In genomic region chr12:47946413-47947107, GRCh38 we compare ENCODE assay signal across 15 cellular contexts. TPM values are rescaled to one million over a fixed set of nuclear protein-coding genes. Genes with fewer than 3 reads are reported as not detected.
DNase-seq lines count a peak whose midpoint lies in the region; ATAC-seq and TF ChIP-seq lines count a peak whose summit lies in the region.
"Had no signal": no experiment of that assay in that cellular context is flagged by ENCODE, and none has a peak within 500 bp of the region (broad histone marks: within the 10 kb centered on the region; RNA-seq: fewer than 3 reads in every experiment).

No MANE protein-coding gene starts in this region.

- peaks cover 14% of the 10 kb centered on the region; the same call in 1 of the 2 replicates for H3K4me1 ChIP-seq in SJCRH30

- H3K4me3 ChIP-seq in SJCRH30: peak overlapping the region; percentile 17; the same call in 1 of the 2 replicates
- H3K4me3 ChIP-seq: coronary artery had no signal

- H3K4me1 Mint-ChIP-seq in activated T-cell treated with anti-CD3 and anti-CD28 coated beads, Interleukin-2, amount 50 U/mL, for 24 hours (ENCODE audit: low read depth): peaks cover 3% of the 10 kb centered on the region

- no peak for TF ChIP-seq POLR2A in GM18505 (IDR thresholded peaks at IDR 0.05; ENCODE audit: borderline replicate concordance, extremely low read depth, insufficient read depth, insufficient read length)

- no peaks in the 10 kb centered on the region for H3K36me3 Mint-ChIP-seq in activated T-cell treated with anti-CD3 and anti-CD28 coated beads, Interleukin-2, amount 50 U/mL, for 24 hours (ENCODE audit: low read depth)
- H3K36me3 Mint-ChIP-seq: natural killer cell, type B pancreatic cell had no signal

- no peak overlapping the region for H3K27ac ChIP-seq in SJCRH30
- H3K27ac ChIP-seq: coronary artery had no signal

- no peaks in the 10 kb centered on the region for H3K36me3 ChIP-seq in SJCRH30

- DNase-seq in activated T-cell treated with anti-CD3 and anti-CD28 coated beads, Interleukin-2, amount 50 U/mL, for 24 hours: no peak
- DNase-seq in activated T-cell treated with anti-CD3 and anti-CD28 coated beads, Interleukin-2, amount 50 U/mL, for 1 hour: no peak
- DNase-seq in SJCRH30: peak in 1 of 2 experiments; percentile 33
- DNase-seq in glomerular visceral epithelial cell (ENCODE audit: extremely low spot score): peak; percentile 20
- peak; percentile 23 for DNase-seq in stromal cell of bone marrow (ENCODE audit: low read depth)
- DNase-seq in NCI-H510A (lab: John Stamatoyannopoulos, UW): no peak
- DNase-seq: activated T-cell treated with anti-CD3 and anti-CD28 coated beads, Interleukin-2, amount 50 U/mL, for 4 hours; hippocampal formation; natural killer cell; NCI-H446 treated with DMSO at 0.1 percent for 48 hours; stimulated activated CD4-positive, alpha-beta T cell treated with anti-CD3 and anti-CD28 coated beads, Interleukin-4, amount 100 ng/mL, for 1 hour had no signal

- H3K27me3 ChIP-seq in SJCRH30: peaks cover 11% of the 10 kb centered on the region; the same call in 1 of the 2 replicates

- no peaks in the 10 kb centered on the region for H3K9me3 ChIP-seq in SJCRH30 (replicated peaks)

- peaks cover 19% of the 10 kb centered on the region for H3K27me3 Mint-ChIP-seq in activated T-cell treated with anti-CD3 and anti-CD28 coated beads, Interleukin-2, amount 50 U/mL, for 24 hours

- ATAC-seq in GM18505 (IDR thresholded peaks at IDR 0.05; ENCODE audit: unreplicated experiment) (no peak), HG02970 (IDR thresholded peaks at IDR 0.05; ENCODE audit: low FRiP score, unreplicated experiment) (no peak)
- ATAC-seq: activated T-cell treated with anti-CD3 and anti-CD28 coated beads, Interleukin-2, amount 50 U/mL, for 4 hours; natural killer cell had no signal

- peak overlapping the region; percentile 12 for H3K27ac Mint-ChIP-seq in activated T-cell treated with anti-CD3 and anti-CD28 coated beads, Interleukin-2, amount 50 U/mL, for 24 hours
- H3K27ac Mint-ChIP-seq: natural killer cell, type B pancreatic cell had no signal

- no peak overlapping the region for H3K4me3 Mint-ChIP-seq in activated T-cell treated with anti-CD3 and anti-CD28 coated beads, Interleukin-2, amount 50 U/mL, for 24 hours
- H3K4me3 Mint-ChIP-seq: activated T-cell treated with anti-CD3 and anti-CD28 coated beads, Interleukin-2, amount 50 U/mL, for 4 hours; natural killer cell; type B pancreatic cell had no signal

- H3K9me3 Mint-ChIP-seq in activated T-cell treated with anti-CD3 and anti-CD28 coated beads, Interleukin-2, amount 50 U/mL, for 24 hours: no peaks in the 10 kb centered on the region
- H3K9me3 Mint-ChIP-seq: activated T-cell treated with anti-CD3 and anti-CD28 coated beads, Interleukin-2, amount 50 U/mL, for 4 hours; natural killer cell; type B pancreatic cell had no signal

RNA-seq across cellular contexts. Expression of gene TMEM106C, which starts 16.8 kb away (rescaled TPM):
- 126 and 145 TPM in 2 replicates for total RNA-seq in SJCRH30 (2014; rRNA removed; shearing (Covaris generic))

RNA-seq across cellular contexts. Expression of gene VDR, which starts 41.8 kb away (rescaled TPM):
- total RNA-seq in SJCRH30 (2014; rRNA removed; shearing (Covaris generic)): 0.10 TPM in 1 of 2 replicates, not detected in the other

RNA-seq across cellular contexts. Expression of gene COL2A1, which starts 57.7 kb away (rescaled TPM):
- 200 and 211 TPM in 2 replicates for total RNA-seq in SJCRH30 (2014; rRNA removed; shearing (Covaris generic))
- total RNA-seq: natural killer cell had no signal

Comparison
In these comparisons a context has a peak if more than half of its experiments do, and no peak if none do; other contexts are left out.
1. DNase-seq: peak in glomerular visceral epithelial cell (single experiment) and stromal cell of bone marrow (single experiment); none in activated T-cell treated with anti-CD3 and anti-CD28 coated beads, Interleukin-2, amount 50 U/mL, for 24 hours (single experiment), activated T-cell treated with anti-CD3 and anti-CD28 coated beads, Interleukin-2, amount 50 U/mL, for 1 hour (single experiment) and NCI-H510A (single experiment).